8 cellular contexts compared by ENCODE assay signal in the genomic region with DNA sequence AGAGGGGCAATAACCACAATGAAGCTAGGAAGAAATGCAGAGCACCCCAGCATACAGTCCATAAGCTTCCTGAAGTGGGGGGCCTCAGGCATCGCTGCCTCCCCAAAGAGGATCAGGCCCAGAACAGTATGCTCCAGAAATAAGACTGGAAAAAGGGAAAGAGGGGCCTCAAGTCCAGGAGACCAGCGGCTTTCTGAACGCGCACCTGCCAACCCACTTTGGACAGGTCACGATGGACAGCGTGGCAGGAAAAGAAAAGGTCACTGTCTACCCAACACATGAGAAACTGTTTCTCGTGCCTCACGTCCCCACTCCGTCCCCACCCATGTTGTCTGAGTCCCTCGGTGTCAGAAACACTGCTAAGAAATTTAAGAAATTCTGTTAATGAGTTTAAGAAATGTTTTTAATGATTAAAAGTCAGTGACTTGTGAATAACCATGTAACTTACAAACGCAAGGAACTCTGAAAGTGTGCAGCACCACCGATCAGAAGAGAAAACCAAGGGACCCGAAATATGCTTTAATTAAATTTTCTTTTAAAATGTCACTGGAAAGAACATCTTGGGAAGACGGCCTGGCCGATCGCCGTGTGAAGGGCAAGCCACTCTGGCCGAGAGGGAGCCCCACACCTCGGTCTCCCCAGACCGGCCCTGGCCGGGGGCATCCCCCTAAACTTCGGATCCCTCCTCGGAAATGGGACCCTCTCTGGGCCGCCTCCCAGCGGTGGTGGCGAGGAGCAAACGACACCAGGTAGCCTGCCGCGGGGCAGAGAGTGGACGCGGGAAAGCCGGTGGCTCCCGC. TPM values are rescaled to one million over a fixed set of nuclear protein-coding genes. Genes with fewer than 3 reads are reported as not detected.
A peak's percentile ranks its signal among the peaks of the same experiment; 100 is the strongest.
DNase-seq lines count a peak whose midpoint lies in the region; ATAC-seq and TF ChIP-seq lines count a peak whose summit lies in the region.

No MANE protein-coding gene starts in this region.

- no peaks in the 10 kb centered on the region for H4K20me1 ChIP-seq in mammary epithelial cell (ENCODE audit: insufficient read depth, low read length)

- no peak for TF ChIP-seq EP300 in tibial nerve (IDR thresholded peaks at IDR 0.05)

- no TSS peak for BruUV-seq in mammary epithelial cell (replicated peaks; lab: Mats Ljungman, UMichigan)

- in situ Hi-C loops in mammary epithelial cell (cut with MboI; ENCODE audit: low sequenced_read_pairs in 2 of 2) = no loop called here

- H2AFZ ChIP-seq in mammary epithelial cell (ENCODE audit: low read depth, low read length) = peak overlapping the region; percentile 33

- DNase-seq in AG09319 (ENCODE audit: extremely low read depth, low read depth) (no peak), mammary epithelial cell (no peak), tibial nerve (ENCODE audit: low spot score in 2 of 2) (no peak), NCI-H146 (lab: John Stamatoyannopoulos, UW) (no peak)
- no peak for DNase-seq in NK-92 treated with Interleukin-12 subunit alpha and Interleukin-12 subunit beta, amount 100 ng/mL, for 24 hours (lab: John Stamatoyannopoulos, UW)

- no peaks in the 10 kb centered on the region for H3K79me2 ChIP-seq in mammary epithelial cell (ENCODE audit: insufficient read depth, low read length)

- CTCF ChIA-PET in mammary epithelial cell (lab: Charles Lee; ENCODE audit: low non-redundant PET) = no interaction called here

- peak; percentile 36 for ATAC-seq in HG03432 (IDR thresholded peaks at IDR 0.05; ENCODE audit: unreplicated experiment)
- no peak for ATAC-seq in HG02981 (IDR thresholded peaks at IDR 0.05; ENCODE audit: unreplicated experiment)

- no peak overlapping the region for H3K9ac ChIP-seq in mammary epithelial cell (ENCODE audit: insufficient read depth, low read length)
- H3K9ac ChIP-seq in liver (ENCODE audit: low read depth in 1 of 2, low read length in 2 of 2) = peak overlapping the region in 1 of 2 donors; percentile 42

- peak overlapping the region; percentile 55 for H3K4me2 ChIP-seq in mammary epithelial cell (ENCODE audit: insufficient read depth, low read depth, low read length)

- peaks cover 9% of the 10 kb centered on the region for H3K27me3 ChIP-seq in mammary epithelial cell (ENCODE audit: insufficient read depth, low read length)
- H3K27me3 ChIP-seq in liver (ENCODE audit: control insufficient read depth in 4 of 4, insufficient read depth in 4 of 4, low read length in 3 of 4) = no peaks in the 10 kb centered on the region
- H3K27me3 ChIP-seq in tibial nerve = peaks cover 0 to 6% of the 10 kb centered on the region in 2 donors

- H3K27ac ChIP-seq in mammary epithelial cell (ENCODE audit: insufficient read depth, low read depth, low read length) (no peak overlapping the region), liver (ENCODE audit: low read depth in 1 of 2, low read length in 2 of 2) (peak overlapping the region; percentile 23 to 54), tibial nerve (peak overlapping the region in 2 of 4 donors; percentile 81 to 82)

- intact Hi-C loops in mammary epithelial cell (cut with micrococcal nuclease) = loop anchor here (5.0 kb wide), 1 partner anchor 190 kb away; no protein-coding TSS in a partner anchor

- H3K36me3 ChIP-seq in mammary epithelial cell (ENCODE audit: insufficient read depth, low read length) (no peaks in the 10 kb centered on the region), liver (ENCODE audit: control insufficient read depth in 4 of 4, insufficient read depth in 3 of 4, low read depth in 1 of 4, low read length in 3 of 4) (no peaks in the 10 kb centered on the region), tibial nerve (no peaks in the 10 kb centered on the region)

- H3K4me1 ChIP-seq in mammary epithelial cell (ENCODE audit: insufficient read depth, low read length) (peaks cover 11% of the 10 kb centered on the region), liver (ENCODE audit: control insufficient read depth in 4 of 4, insufficient read depth in 4 of 4, low read length in 3 of 4) (peaks cover 0 to 12% (median 7%) of the 10 kb centered on the region in 4 donors), tibial nerve (peaks cover 0 to 21% (median 0%) of the 10 kb centered on the region in 4 donors)

- dilution Hi-C loops in mammary epithelial cell (cut with HindIII; ENCODE audit: low sequenced_read_pairs) = no loop called here

- TF ChIP-seq RAD21 in liver (IDR thresholded peaks at IDR 0.05) = no peak

- H3K9me3 ChIP-seq in mammary epithelial cell (replicated peaks; ENCODE audit: insufficient read depth, low read length) = no peaks in the 10 kb centered on the region
- H3K9me3 ChIP-seq in liver (ENCODE audit: control insufficient read depth in 4 of 4, low read length in 3 of 4) = no peaks in the 10 kb centered on the region
- peaks cover 0 to 4% (median 0%) of the 10 kb centered on the region in 4 donors for H3K9me3 ChIP-seq in tibial nerve

- WGBS in mammary epithelial cell (ENCODE audit: low coverage, missing lambda C conversion rate) = 89% methylated on average over 21 of the region's 33 CpGs
- WGBS in liver = 27% methylated on average over 33 of the region's 33 CpGs
- WGBS in tibial nerve, 2 donors = 23 to 28% methylated on average over 23 to 27 of the region's 33 CpGs

- H3K4me3 ChIP-seq in mammary epithelial cell (replicated peaks in 1 of 3; ENCODE audit: insufficient read depth in 1 of 3, low read depth in 2 of 3, low read length in 3 of 3) = peak overlapping the region in 2 of 3 experiments; percentile 36 to 41
- H3K4me3 ChIP-seq in liver (ENCODE audit: low read depth in 1 of 3, low read length in 3 of 3) = peak overlapping the region; percentile 12 to 98 (median 49)
- H3K4me3 ChIP-seq in tibial nerve = peak overlapping the region; percentile 31 to 90 (median 48)

- TF ChIP-seq POLR2A in tibial nerve (IDR thresholded peaks at IDR 0.05) = peak in 1 of 2 donors; percentile 12

- TF ChIP-seq CTCF in AG09319 (IDR thresholded peaks at IDR 0.05; ENCODE audit: low read depth, low read length) (peak; percentile 28), mammary epithelial cell (conservative IDR thresholded peaks at IDR 0.05 in 1 of 2, IDR thresholded peaks at IDR 0.05 in 1 of 2; ENCODE audit: extremely low read depth in 1 of 2, insufficient read depth in 1 of 2, low read depth in 1 of 2, low read length in 2 of 2) (no peak), liver (IDR thresholded peaks at IDR 0.05; ENCODE audit: low read depth, low read length, missing input control) (peak; percentile 19), tibial nerve (IDR thresholded peaks at IDR 0.05) (peak in 1 of 5 experiments; percentile 23)

TF ChIP-seq in liver, 16 proteins besides CTCF, POLR2A, EP300 and RAD21:
- no peak for TF ChIP-seq NR2F2 (IDR thresholded peaks at IDR 0.05)
- TF ChIP-seq, protein P1, sequence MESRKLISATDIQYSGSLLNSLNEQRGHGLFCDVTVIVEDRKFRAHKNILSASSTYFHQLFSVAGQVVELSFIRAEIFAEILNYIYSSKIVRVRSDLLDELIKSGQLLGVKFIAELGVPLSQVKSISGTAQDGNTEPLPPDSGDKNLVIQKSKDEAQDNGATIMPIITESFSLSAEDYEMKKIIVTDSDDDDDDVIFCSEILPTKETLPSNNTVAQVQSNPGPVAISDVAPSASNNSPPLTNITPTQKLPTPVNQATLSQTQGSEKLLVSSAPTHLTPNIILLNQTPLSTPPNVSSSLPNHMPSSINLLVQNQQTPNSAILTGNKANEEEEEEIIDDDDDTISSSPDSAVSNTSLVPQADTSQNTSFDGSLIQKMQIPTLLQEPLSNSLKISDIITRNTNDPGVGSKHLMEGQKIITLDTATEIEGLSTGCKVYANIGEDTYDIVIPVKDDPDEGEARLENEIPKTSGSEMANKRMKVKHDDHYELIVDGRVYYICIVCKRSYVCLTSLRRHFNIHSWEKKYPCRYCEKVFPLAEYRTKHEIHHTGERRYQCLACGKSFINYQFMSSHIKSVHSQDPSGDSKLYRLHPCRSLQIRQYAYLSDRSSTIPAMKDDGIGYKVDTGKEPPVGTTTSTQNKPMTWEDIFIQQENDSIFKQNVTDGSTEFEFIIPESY (IDR thresholded peaks at IDR 0.05) = no peak
- TF ChIP-seq EGR1 (IDR thresholded peaks at IDR 0.05; ENCODE audit: low read depth in 2 of 2) = no peak
- no peak for TF ChIP-seq GABPA (IDR thresholded peaks at IDR 0.05 in 1 of 2, conservative IDR thresholded peaks at IDR 0.05 in 1 of 2)
- TF ChIP-seq FOXA2 (IDR thresholded peaks at IDR 0.05) = no peak
- TF ChIP-seq HNF4A (conservative IDR thresholded peaks at IDR 0.05) = no peak

RNA-seq across cellular contexts. Expression of a gene that starts 1.7 kb away (rescaled TPM):
- total RNA-seq in mammary epithelial cell (under 1 TPM; 0.17 to 0.54 TPM), liver (10 to 100 TPM in 1 of 2 donors, 1 to 10 TPM in 1; 7.6 to 15.7 TPM), tibial nerve (10 to 100 TPM; 20.0 to 64.2 (median 29.6) TPM)
- polyA plus RNA-seq in mammary epithelial cell (0.45 TPM), liver (1 to 10 TPM; 5.2 to 6.4 TPM)
- polyA minus RNA-seq in mammary epithelial cell = 0.62 TPM

Comparison
In these comparisons a context has a peak if more than half of its experiments do, and no peak if none do; other contexts are left out.
1. CTCF ChIP-seq: peak in AG09319 (single experiment) and liver (single experiment); none in mammary epithelial cell (0 of 2).
2. RNA of a gene that starts 1.7 kb away (total RNA-seq): 20.0 to 64.2 TPM in tibial nerve and 7.6 to 15.7 TPM in liver; 0.17 to 0.54 TPM in mammary epithelial cell; every median in the first group is over 4 times any median in the second.
3. Peak in every context shown above with its lines, with median percentiles within 50 percentile points of each other: H3K4me3 ChIP-seq.